Comparison of ENCODE assay signal across 19 cellular contexts in the genomic region with DNA sequence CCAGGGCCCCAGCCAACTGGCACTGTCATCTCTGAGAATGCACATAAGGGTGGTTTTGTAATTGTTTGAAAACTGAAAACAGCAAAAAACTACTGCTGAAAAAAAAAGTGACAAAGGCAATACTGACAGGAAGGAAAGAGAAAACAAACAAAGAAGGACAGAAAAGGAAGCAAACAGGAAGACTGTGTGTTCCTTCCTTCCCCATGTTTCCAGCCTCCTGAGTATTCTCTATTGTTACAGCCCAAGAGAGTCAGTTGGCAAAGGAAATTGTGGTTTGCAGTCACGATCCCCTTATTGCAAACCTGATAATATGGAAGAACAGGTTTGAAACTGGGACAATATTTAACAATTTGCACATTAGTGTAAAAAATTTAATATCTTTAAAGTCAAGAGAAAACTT.
"Had no signal": no experiment of that assay in that cellular context is flagged by ENCODE, and none has a peak within 500 bp of the region (broad histone marks: within the 10 kb centered on the region; RNA-seq: fewer than 3 reads in every experiment).

No MANE protein-coding gene starts in this region.

- H3K4me3 ChIP-seq: coronary artery, tibial nerve, vagina had no signal

- H3K27ac Mint-ChIP-seq: activated B cell treated with CpG ODN at 0.5 μM for 24 hours; activated CD4-positive, alpha-beta T cell treated with anti-CD3 and anti-CD28 coated beads, Interleukin-2, amount 10 ng/mL, durations not matched to agents 7 days and 5 days; activated naive CD8-positive, alpha-beta T cell treated with anti-CD3 and anti-CD28 coated beads, Interleukin-2, amount 10 ng/mL, durations not matched to agents 7 days and 5 days; immature natural killer cell; T-helper 17 cell had no signal

- H3K27me3 Mint-ChIP-seq: activated B cell treated with CpG ODN at 0.5 μM for 24 hours; activated CD4-positive, alpha-beta T cell treated with anti-CD3 and anti-CD28 coated beads, Interleukin-2, amount 10 ng/mL, durations not matched to agents 7 days and 5 days; activated naive CD8-positive, alpha-beta T cell treated with anti-CD3 and anti-CD28 coated beads, Interleukin-2, amount 10 ng/mL, durations not matched to agents 7 days and 5 days; central memory CD8-positive, alpha-beta T cell; T-helper 17 cell had no signal

- ATAC-seq: T-helper 17 cell had no signal

- H3K4me1 ChIP-seq: tibial nerve, vagina had no signal

- H3K36me3 Mint-ChIP-seq: activated naive CD8-positive, alpha-beta T cell treated with anti-CD3 and anti-CD28 coated beads, Interleukin-2, amount 10 ng/mL, durations not matched to agents 7 days and 5 days; immature natural killer cell had no signal

- H3K9me3 ChIP-seq: neutrophil, tibial nerve, vagina had no signal

- H3K27ac ChIP-seq: brain microvascular endothelial cell, coronary artery, neutrophil, tibial nerve, vagina had no signal

- H3K4me1 Mint-ChIP-seq: activated B cell treated with CpG ODN at 0.5 μM for 24 hours; activated CD4-positive, alpha-beta T cell treated with anti-CD3 and anti-CD28 coated beads, Interleukin-2, amount 10 ng/mL, durations not matched to agents 7 days and 5 days; activated naive CD8-positive, alpha-beta T cell treated with anti-CD3 and anti-CD28 coated beads, Interleukin-2, amount 10 ng/mL, durations not matched to agents 7 days and 5 days; central memory CD8-positive, alpha-beta T cell; immature natural killer cell; T-helper 17 cell had no signal

- DNase-seq: activated B cell treated with CpG ODN at 0.5 μM for 24 hours; activated CD4-positive, alpha-beta T cell treated with anti-CD3 and anti-CD28 coated beads, Interleukin-2, amount 10 ng/mL, durations not matched to agents 7 days and 5 days; activated naive CD4-positive, alpha-beta T cell; activated naive CD8-positive, alpha-beta T cell treated with anti-CD3 and anti-CD28 coated beads, Interleukin-2, amount 10 ng/mL, durations not matched to agents 7 days and 5 days; activated T-cell treated with anti-CD3 and anti-CD28 coated beads for 4 hours; brain microvascular endothelial cell; effector CD8-positive, alpha-beta T cell; foreskin melanocyte; head of caudate nucleus; immature natural killer cell; stimulated activated CD4-positive, alpha-beta T cell treated with anti-CD3 and anti-CD28 coated beads, Interleukin-15, amount 100 ng/mL, for 24 hours; stimulated activated CD4-positive, alpha-beta T cell treated with anti-CD3 and anti-CD28 coated beads, Interleukin-4, amount 100 ng/mL, for 1 hour; stimulated activated naive CD4-positive, alpha-beta T cell; T-helper 17 cell had no signal

- H3K36me3 ChIP-seq: brain microvascular endothelial cell, neutrophil, tibial nerve, vagina had no signal

- H3K4me3 Mint-ChIP-seq: activated B cell treated with CpG ODN at 0.5 μM for 24 hours; activated CD4-positive, alpha-beta T cell treated with anti-CD3 and anti-CD28 coated beads, Interleukin-2, amount 10 ng/mL, durations not matched to agents 7 days and 5 days; activated naive CD8-positive, alpha-beta T cell treated with anti-CD3 and anti-CD28 coated beads, Interleukin-2, amount 10 ng/mL, durations not matched to agents 7 days and 5 days; central memory CD8-positive, alpha-beta T cell; immature natural killer cell; T-helper 17 cell had no signal

- H3K27me3 ChIP-seq: brain microvascular endothelial cell, neutrophil, tibial nerve, vagina had no signal

- H3K9me3 Mint-ChIP-seq: central memory CD8-positive, alpha-beta T cell had no signal
